In genomic region chr9:34403554-34404380, GRCh38 we compare ENCODE assay signal across 9 cellular contexts. TPM values are rescaled to one million over a fixed set of nuclear protein-coding genes. Genes with fewer than 3 reads are reported as not detected.
DNase-seq lines count a peak whose midpoint lies in the region; ATAC-seq and TF ChIP-seq lines count a peak whose summit lies in the region.
"Had no signal": no experiment of that assay in that cellular context is flagged by ENCODE, and none has a peak within 500 bp of the region (broad histone marks: within the 10 kb centered on the region; RNA-seq: fewer than 3 reads in every experiment).

No MANE protein-coding gene starts in this region.

- H3K9me3 ChIP-seq in RWPE2 (ENCODE audit: severe bottlenecking) (no peaks in the 10 kb centered on the region), adrenal gland (replicated peaks in 1 of 3) (no peaks in the 10 kb centered on the region), heart left ventricle (no peaks in the 10 kb centered on the region)

- TF ChIP-seq CTCF in RWPE2 (IDR thresholded peaks at IDR 0.05; ENCODE audit: poor library complexity, severe bottlenecking), result peak; percentile 94
- peak; percentile 94 to 97 (median 96) for TF ChIP-seq CTCF in adrenal gland (IDR thresholded peaks at IDR 0.05)
- TF ChIP-seq CTCF in heart left ventricle (IDR thresholded peaks at IDR 0.05), result peak; percentile 92 to 99 (median 97)

- no peaks in the 10 kb centered on the region for H3K27me3 ChIP-seq in RWPE2 (ENCODE audit: insufficient read depth, poor library complexity, severe bottlenecking)
- no peaks in the 10 kb centered on the region for H3K27me3 ChIP-seq in adrenal gland
- no peaks in the 10 kb centered on the region for H3K27me3 ChIP-seq in heart left ventricle

- intact Hi-C loops in adrenal gland (cut with DNase I), result loop anchor here (5.0 kb wide), 2 partner anchors 99 to 189 kb away; no protein-coding TSS in a partner anchor
- intact Hi-C loops in heart left ventricle (cut with DNase I), result loop anchor here (1.0 to 10.0 kb wide), 12 partner anchors 17 to 191 kb away; no protein-coding TSS in a partner anchor

- H3K27ac ChIP-seq in RWPE2 (ENCODE audit: poor library complexity, severe bottlenecking), result no peak overlapping the region
- H3K27ac ChIP-seq in adrenal gland, result no peak overlapping the region
- H3K27ac ChIP-seq in heart left ventricle, result no peak overlapping the region

- ATAC-seq in RWPE2 (ENCODE audit: low read depth) (peak; percentile 63), heart left ventricle (peak in 2 of 4 donors; percentile 53 to 59), GM18907 (IDR thresholded peaks at IDR 0.05; ENCODE audit: unreplicated experiment) (no peak), HG03354 (IDR thresholded peaks at IDR 0.05; ENCODE audit: poor library complexity, severe bottlenecking, unreplicated experiment) (no peak)

- H3K4me3 ChIP-seq in RWPE2 (ENCODE audit: severe bottlenecking), result no peak overlapping the region
- no peak overlapping the region for H3K4me3 ChIP-seq in adrenal gland
- no peak overlapping the region for H3K4me3 ChIP-seq in heart left ventricle

- peaks cover 7% of the 10 kb centered on the region for H3K36me3 ChIP-seq in RWPE2 (ENCODE audit: low read depth)
- peaks cover 0 to 48% of the 10 kb centered on the region in 2 donors for H3K36me3 ChIP-seq in adrenal gland (replicated peaks in 1 of 2)
- peaks cover 3 to 73% (median 65%) of the 10 kb centered on the region in 9 donors for H3K36me3 ChIP-seq in heart left ventricle

- H3K4me1 ChIP-seq in RWPE2 (ENCODE audit: insufficient read depth, poor library complexity, severe bottlenecking) (no peaks in the 10 kb centered on the region), adrenal gland (replicated peaks in 1 of 2) (no peaks in the 10 kb centered on the region), heart left ventricle (peaks cover 0 to 6% (median 0%) of the 10 kb centered on the region in 12 donors)

- no peak for TF ChIP-seq POLR2A in adrenal gland (IDR thresholded peaks at IDR 0.05)
- no peak for TF ChIP-seq POLR2A in heart left ventricle (IDR thresholded peaks at IDR 0.05)

- DNase-seq in EH (ENCODE audit: low read depth) (peak; percentile 70), LHCN-M2 (ENCODE audit: low read depth) (peak; percentile 66), RWPE2 (ENCODE audit: low spot score) (no peak), adrenal gland (peak; percentile 76 to 93 (median 83)), heart left ventricle (peak in 4 of 5 donors; percentile 47 to 66 (median 62)), putamen (ENCODE audit: low spot score) (peak; percentile 64)
- DNase-seq: activated naive CD8-positive, alpha-beta T cell treated with anti-CD3 and anti-CD28 coated beads, Interleukin-2, amount 10 ng/mL, durations not matched to agents 7 days and 5 days had no signal

RNA-seq across cellular contexts. Expression of gene MYORG, which starts 27.1 kb away (rescaled TPM):
- 1.2 and 1.5 TPM in 2 replicates for total RNA-seq in LHCN-M2 (2014; rRNA removed)
- 1.9 TPM for polyA plus RNA-seq in LHCN-M2 (2012)
- total RNA-seq in adrenal gland, result 10 to 100 TPM; 12.8 to 33.8 (median 14.9) TPM
- 10 to 100 TPM in 1 of 3 donors, 1 to 10 TPM in 2; 1.1 to 11.4 (median 1.9) TPM for polyA plus RNA-seq in adrenal gland
- total RNA-seq in heart left ventricle, result 10 to 100 TPM in 1 of 9 donors, 1 to 10 TPM in 8; 3.5 to 10.2 (median 6.7) TPM
- polyA plus RNA-seq in heart left ventricle, result 1 to 10 TPM; 1.3 to 5.9 TPM

RNA-seq across cellular contexts. Expression of gene FAM219A, which starts 54.6 kb away (rescaled TPM):
- 13.0 and 17.6 TPM in 2 replicates for total RNA-seq in LHCN-M2 (2014; rRNA removed)
- polyA plus RNA-seq in LHCN-M2 (2012), result 15.5 TPM
- total RNA-seq in adrenal gland, result 10 to 100 TPM in 7 of 8 donors, 1 to 10 TPM in 1; 7.6 to 26.9 (median 14.4) TPM
- polyA plus RNA-seq in adrenal gland, result 10 to 100 TPM in 2 of 3 donors, 1 to 10 TPM in 1; 7.8 to 15.1 (median 14.7) TPM
- 10 to 100 TPM; 12.7 to 36.7 (median 25.9) TPM for total RNA-seq in heart left ventricle
- polyA plus RNA-seq in heart left ventricle, result 10 to 100 TPM; 15.4 to 39.1 TPM

RNA-seq across cellular contexts. Expression of gene DNAI1, which starts 54.8 kb away (rescaled TPM):
- total RNA-seq in LHCN-M2 (2014; rRNA removed) (not detected in 2 replicates), adrenal gland (under 1 TPM in 1 of 8 donors, not detected in 7; 0.28 TPM), heart left ventricle (under 1 TPM in 2 of 9 donors, not detected in 7; 0.43 to 0.86 TPM)
- not detected for polyA plus RNA-seq in LHCN-M2 (2012)
- polyA plus RNA-seq in adrenal gland (1 to 10 TPM in 1 of 3 donors, under 1 TPM in 2; 0.07 to 1.4 (median 0.30) TPM), heart left ventricle (under 1 TPM in 1 of 2 donors, not detected in 1; 0.36 TPM)
- total RNA-seq: activated naive CD8-positive, alpha-beta T cell treated with anti-CD3 and anti-CD28 coated beads, Interleukin-2, amount 10 ng/mL, durations not matched to agents 7 days and 5 days had no signal
